In the genomic region with DNA sequence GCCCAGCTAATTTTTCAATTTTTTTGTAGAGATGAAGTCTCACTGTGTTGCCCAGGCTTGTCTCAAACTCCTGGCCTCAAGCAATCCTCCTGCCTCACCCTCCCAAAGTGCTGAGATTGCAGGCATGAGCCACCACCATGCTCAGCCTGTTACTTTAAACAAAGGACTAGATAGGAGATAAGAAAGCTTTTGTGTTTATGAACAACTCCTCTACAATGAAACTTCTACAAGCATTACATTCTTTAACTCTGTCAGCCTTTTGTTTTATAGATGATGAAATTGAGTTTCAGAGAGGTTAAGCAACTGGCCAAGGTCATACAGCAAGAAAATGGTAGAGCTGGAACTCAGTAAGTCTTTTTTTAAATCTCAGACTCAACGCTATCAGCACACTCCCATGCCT, we compare ENCODE assay signal across 19 cellular contexts. TPM values are rescaled to one million over a fixed set of nuclear protein-coding genes. Genes with fewer than 3 reads are reported as not detected.
"Had no signal": no experiment of that assay in that cellular context is flagged by ENCODE, and none has a peak within 500 bp of the region (broad histone marks: within the 10 kb centered on the region; RNA-seq: fewer than 3 reads in every experiment).

No MANE protein-coding gene starts in this region.

- H3K9me3 ChIP-seq: colonic mucosa, esophagus squamous epithelium, heart left ventricle, vagina had no signal

- H3K4me3 Mint-ChIP-seq: activated CD8-positive, alpha-beta T cell treated with anti-CD3 and anti-CD28 coated beads for 36 hours; activated T-helper 1 cell treated with anti-CD3 and anti-CD28 coated beads, Interleukin-12 subunit alpha, Interleukin-12 subunit beta, Interleukin-2, Interleukin-4 antibody, amounts not matched to agents 30 ng/mL and 10 ng/mL and 1 ng/mL, durations not matched to agents 14 hours and 24 hours and 36 hours; immature natural killer cell had no signal

- H3K27me3 Mint-ChIP-seq: activated CD8-positive, alpha-beta T cell treated with anti-CD3 and anti-CD28 coated beads for 36 hours; naive thymus-derived CD8-positive, alpha-beta T cell; T-helper 17 cell had no signal

- H3K27ac Mint-ChIP-seq: immature natural killer cell had no signal

- H3K27ac ChIP-seq: colonic mucosa, esophagus squamous epithelium, heart left ventricle, tibial nerve, vagina, WERI-Rb-1 had no signal

- H3K36me3 ChIP-seq: colonic mucosa, esophagus squamous epithelium, tibial nerve, vagina, WERI-Rb-1 had no signal

- DNase-seq: activated CD8-positive, alpha-beta memory T cell treated with anti-CD3 and anti-CD28 coated beads, Interleukin-2, amount 50 U/mL, for 48 hours; activated CD8-positive, alpha-beta T cell treated with anti-CD3 and anti-CD28 coated beads for 36 hours; caudate nucleus; colonic mucosa; esophagus squamous epithelium; foreskin melanocyte; heart left ventricle; immature natural killer cell; naive thymus-derived CD8-positive, alpha-beta T cell; posterior cingulate gyrus; stimulated activated CD4-positive, alpha-beta T cell treated with anti-CD3 and anti-CD28 coated beads, Interleukin-15, amount 100 ng/mL, for 24 hours; stimulated activated CD4-positive, alpha-beta T cell treated with anti-CD3 and anti-CD28 coated beads, Interleukin-4, amount 100 ng/mL, for 24 hours; stimulated activated naive CD4-positive, alpha-beta T cell treated with Interleukin-2 at 50 U/mL for 16 hours; substantia nigra; T-helper 17 cell; WERI-Rb-1 had no signal

- H3K27me3 ChIP-seq: colonic mucosa, esophagus squamous epithelium, heart left ventricle, tibial nerve, vagina had no signal

- H3K36me3 Mint-ChIP-seq: immature natural killer cell; naive thymus-derived CD8-positive, alpha-beta T cell had no signal

- H3K4me3 ChIP-seq: colonic mucosa, esophagus squamous epithelium, heart left ventricle, tibial nerve, vagina had no signal

- H3K4me1 ChIP-seq: colonic mucosa, tibial nerve, vagina had no signal

- H3K9me3 Mint-ChIP-seq: activated CD8-positive, alpha-beta T cell treated with anti-CD3 and anti-CD28 coated beads for 36 hours; immature natural killer cell had no signal

- ATAC-seq: heart left ventricle had no signal

RNA-seq across cellular contexts. Expression of a gene that starts 22.7 kb away (rescaled TPM):
- polyA plus RNA-seq: naive thymus-derived CD8-positive, alpha-beta T cell had no signal
